Comparison of ENCODE assay signal across 15 cellular contexts in the genomic region with DNA sequence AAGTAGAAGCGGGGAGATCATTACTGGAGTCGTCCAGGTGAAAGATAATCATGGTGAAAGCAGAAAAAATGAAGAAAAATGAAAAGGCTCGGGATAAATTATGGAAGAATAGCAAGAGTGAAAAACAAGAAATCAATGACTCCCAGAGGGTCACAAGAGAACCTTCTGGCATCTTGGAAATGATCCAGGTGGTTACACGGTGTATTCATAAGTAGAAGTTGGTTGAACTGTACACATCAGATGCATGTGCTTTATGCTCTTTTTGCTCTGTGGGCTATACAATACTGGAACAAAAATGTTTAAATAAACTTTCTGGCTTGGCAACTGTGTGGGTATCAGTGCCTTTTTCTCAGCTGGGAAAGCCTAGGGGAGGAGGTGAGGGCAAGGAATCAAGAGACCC.
DNase-seq lines count a peak whose midpoint lies in the region; ATAC-seq and TF ChIP-seq lines count a peak whose summit lies in the region.
"Had no signal": no experiment of that assay in that cellular context is flagged by ENCODE, and none has a peak within 500 bp of the region (broad histone marks: within the 10 kb centered on the region; RNA-seq: fewer than 3 reads in every experiment).

No MANE protein-coding gene starts in this region.

- TF ChIP-seq CTCF in astrocyte of the cerebellum (IDR thresholded peaks at IDR 0.05; ENCODE audit: low read depth, low read length, missing control alignments): no peak
- no peak for TF ChIP-seq CTCF in osteocyte (IDR thresholded peaks at IDR 0.05)
- TF ChIP-seq CTCF in mammary epithelial cell (conservative IDR thresholded peaks at IDR 0.05 in 1 of 2, IDR thresholded peaks at IDR 0.05 in 1 of 2; ENCODE audit: extremely low read depth in 1 of 2, insufficient read depth in 1 of 2, low read depth in 1 of 2, low read length in 2 of 2): no peak

- DNase-seq in NCI-H2227 (lab: John Stamatoyannopoulos, UW; ENCODE audit: unreplicated experiment) (peak; percentile 19), NCI-H2227 treated with DMSO at 0.1 percent for 48 hours (lab: John Stamatoyannopoulos, UW) (no peak), NCI-H2171 treated with DMSO at 0.1 percent for 48 hours (lab: John Stamatoyannopoulos, UW) (peak; percentile 80), astrocyte of the cerebellum (ENCODE audit: low read depth) (peak; percentile 78), osteocyte (ENCODE audit: extremely low spot score, unreplicated experiment) (no peak), mammary epithelial cell (no peak)
- DNase-seq in activated T-cell treated with anti-CD3 and anti-CD28 coated beads, Interleukin-2, amount 50 U/mL, for 1 hour: no peak
- DNase-seq: CD8-positive, alpha-beta T cell; DND-41; H9; MV-4-11; NCI-H187 treated with DMSO at 0.1 percent for 48 hours; NCI-H524 had no signal

- peak overlapping the region; percentile 77 for H3K27ac Mint-ChIP-seq in osteocyte (ENCODE audit: unreplicated experiment)
- H3K27ac Mint-ChIP-seq: CD8-positive, alpha-beta T cell had no signal

- H3K9me3 ChIP-seq in mammary epithelial cell (replicated peaks; ENCODE audit: insufficient read depth, low read length): no peaks in the 10 kb centered on the region

- no peak for ATAC-seq in GM21717 (IDR thresholded peaks at IDR 0.05; ENCODE audit: unreplicated experiment)
- ATAC-seq: CD8-positive, alpha-beta T cell had no signal

- intact Hi-C loops in mammary epithelial cell (cut with micrococcal nuclease): no loop called here

- H3K4me1 Mint-ChIP-seq in osteocyte (ENCODE audit: unreplicated experiment): peaks cover 69% of the 10 kb centered on the region

- no peaks in the 10 kb centered on the region for H3K36me3 ChIP-seq in mammary epithelial cell (ENCODE audit: insufficient read depth, low read length)

- CTCF ChIA-PET in mammary epithelial cell (lab: Charles Lee; ENCODE audit: low non-redundant PET): no interaction called here

- BruUV-seq in mammary epithelial cell (replicated peaks; lab: Mats Ljungman, UMichigan): no TSS peak

- no peak overlapping the region for H2AFZ ChIP-seq in mammary epithelial cell (ENCODE audit: low read depth, low read length)

- peaks cover 45% of the 10 kb centered on the region for H3K4me1 ChIP-seq in mammary epithelial cell (ENCODE audit: insufficient read depth, low read length)

- H3K4me3 Mint-ChIP-seq in osteocyte (ENCODE audit: unreplicated experiment): no peak overlapping the region
- H3K4me3 Mint-ChIP-seq: CD8-positive, alpha-beta T cell; H9 had no signal

- no peak overlapping the region for H3K27ac ChIP-seq in mammary epithelial cell (ENCODE audit: insufficient read depth, low read depth, low read length)
- H3K27ac ChIP-seq: KMS-11 had no signal

- H3K9ac ChIP-seq in mammary epithelial cell (ENCODE audit: insufficient read depth, low read length): no peak overlapping the region
- H3K9ac ChIP-seq: KMS-11 had no signal

- no peaks in the 10 kb centered on the region for H3K27me3 ChIP-seq in mammary epithelial cell (ENCODE audit: insufficient read depth, low read length)

- H4K20me1 ChIP-seq in mammary epithelial cell (ENCODE audit: insufficient read depth, low read length): no peaks in the 10 kb centered on the region

- in situ Hi-C loops in astrocyte of the cerebellum (cut with HindIII; ENCODE audit: low sequenced_read_pairs) (no loop called here), mammary epithelial cell (cut with MboI; ENCODE audit: low sequenced_read_pairs in 2 of 2) (loop anchor here in 1 of 2 donors (25.0 kb wide), 1 partner anchor 349 kb away; a partner anchor contains a TSS)

- no peak overlapping the region for H3K4me3 ChIP-seq in astrocyte of the cerebellum (ENCODE audit: low read depth, low read length)
- H3K4me3 ChIP-seq in mammary epithelial cell (replicated peaks in 1 of 3; ENCODE audit: insufficient read depth in 1 of 3, low read depth in 2 of 3, low read length in 3 of 3): no peak overlapping the region

- H3K79me2 ChIP-seq in mammary epithelial cell (ENCODE audit: insufficient read depth, low read length): no peaks in the 10 kb centered on the region

- dilution Hi-C loops in mammary epithelial cell (cut with HindIII; ENCODE audit: low sequenced_read_pairs): no loop called here

- H3K4me2 ChIP-seq in mammary epithelial cell (ENCODE audit: insufficient read depth, low read depth, low read length): no peak overlapping the region
- H3K4me2 ChIP-seq: KMS-11 had no signal

- WGBS in mammary epithelial cell (ENCODE audit: low coverage, missing lambda C conversion rate): 79% methylated on average over 4 of the region's 4 CpGs

- no peaks in the 10 kb centered on the region for H3K36me3 Mint-ChIP-seq in osteocyte (ENCODE audit: unreplicated experiment)
- H3K36me3 Mint-ChIP-seq: CD8-positive, alpha-beta T cell had no signal

- H3K9me3 Mint-ChIP-seq in osteocyte (ENCODE audit: unreplicated experiment): no peaks in the 10 kb centered on the region
- H3K9me3 Mint-ChIP-seq: CD8-positive, alpha-beta T cell; H9 had no signal

- no peaks in the 10 kb centered on the region for H3K27me3 Mint-ChIP-seq in osteocyte (ENCODE audit: unreplicated experiment)

Comparison
In these comparisons a context has a peak if more than half of its experiments do, and no peak if none do; other contexts are left out.
1. DNase-seq: peak in NCI-H2227 (single experiment), NCI-H2171 treated with DMSO at 0.1 percent for 48 hours (single experiment) and astrocyte of the cerebellum (single experiment); none in NCI-H2227 treated with DMSO at 0.1 percent for 48 hours (single experiment), osteocyte (single experiment), mammary epithelial cell (single experiment) and activated T-cell treated with anti-CD3 and anti-CD28 coated beads, Interleukin-2, amount 50 U/mL, for 1 hour (single experiment).